ENCODE assay signal across 23 cellular contexts in the genomic region with DNA sequence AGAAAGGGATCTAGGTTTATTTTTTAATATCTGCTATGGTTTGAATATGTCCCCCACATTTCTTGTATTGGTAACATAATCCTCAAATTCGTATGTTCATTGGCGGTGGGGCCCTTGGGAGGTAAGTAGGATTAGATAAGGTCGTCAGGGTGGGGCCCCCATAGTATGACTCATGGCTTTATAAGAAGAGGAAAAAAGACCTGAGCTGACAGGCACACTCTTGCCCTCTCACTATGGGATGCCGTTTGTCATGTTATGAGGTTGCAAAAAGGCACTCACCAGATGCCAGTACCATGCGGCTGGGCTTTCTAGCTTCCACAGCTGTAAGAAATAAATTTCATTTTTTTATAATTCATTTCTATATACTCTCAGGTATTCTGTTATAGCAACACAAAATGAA.
"Had no signal": no experiment of that assay in that cellular context is flagged by ENCODE, and none has a peak within 500 bp of the region (broad histone marks: within the 10 kb centered on the region; RNA-seq: fewer than 3 reads in every experiment).

No MANE protein-coding gene starts in this region.

- H3K36me3 ChIP-seq: adrenal gland, breast epithelium, sigmoid colon, spleen, thoracic aorta, upper lobe of left lung had no signal

- H3K36me3 Mint-ChIP-seq: activated CD4-positive, alpha-beta memory T cell treated with anti-CD3 and anti-CD28 coated beads for 36 hours; activated naive CD4-positive, alpha-beta T cell treated with anti-CD3 and anti-CD28 coated beads, Interleukin-2, amount 50 U/mL, for 72 hours; mesothelial cell of epicardium; stimulated activated memory B cell treated with anti-CD40 and anti-IgM and Interleukin-4, amounts not matched to agents 10 μg/mL and 1 μg/mL and 100 μg/mL, for 72 hours had no signal

- H3K4me1 Mint-ChIP-seq: activated B cell treated with CpG ODN at 0.5 μM for 24 hours; mesothelial cell of epicardium; nephron; stimulated activated memory B cell treated with anti-CD40 and anti-IgM and Interleukin-4, amounts not matched to agents 10 μg/mL and 1 μg/mL and 100 μg/mL, for 72 hours had no signal

- H3K27ac ChIP-seq: adrenal gland, breast epithelium, parathyroid adenoma, sigmoid colon, spleen, thoracic aorta, upper lobe of left lung had no signal

- H3K9me3 ChIP-seq: adrenal gland, breast epithelium, sigmoid colon, spleen, thoracic aorta, upper lobe of left lung had no signal

- H3K4me3 Mint-ChIP-seq: activated B cell treated with CpG ODN at 0.5 μM for 24 hours; activated CD4-positive, alpha-beta memory T cell treated with anti-CD3 and anti-CD28 coated beads for 36 hours; activated T-helper 1 cell treated with anti-CD3 and anti-CD28 coated beads, Interleukin-12 subunit alpha, Interleukin-12 subunit beta, Interleukin-2, Interleukin-4 antibody, amounts not matched to agents 30 ng/mL and 10 ng/mL and 1 ng/mL, durations not matched to agents 14 hours and 24 hours and 36 hours; mesothelial cell of epicardium; nephron; stimulated activated memory B cell treated with anti-CD40 and anti-IgM and Interleukin-4, amounts not matched to agents 10 μg/mL and 1 μg/mL and 100 μg/mL, for 72 hours; T-helper 2 cell treated with Interferon-gamma antibody and Interleukin-4, amounts not matched to agents 5 μg/mL and 100 μg/mL, for 36 hours had no signal

- DNase-seq: activated B cell treated with CpG ODN at 0.5 μM for 24 hours; activated CD4-positive, alpha-beta memory T cell treated with anti-CD3 and anti-CD28 coated beads for 36 hours; activated CD4-positive, alpha-beta T cell treated with anti-CD3 and anti-CD28 coated beads for 4 hours; activated gamma-delta T cell treated with Interleukin-2 at 50 U/mL for 16 hours; activated T-cell treated with anti-CD3 and anti-CD28 coated beads for 4 hours; adrenal gland; cerebellar nuclear complex; effector CD8-positive, alpha-beta T cell; left colon; sigmoid colon; spleen; stimulated activated CD4-positive, alpha-beta T cell treated with anti-CD3 and anti-CD28 coated beads, Interleukin-4, amount 100 ng/mL, for 4 hours; upper lobe of left lung had no signal

- H3K27me3 Mint-ChIP-seq: activated CD4-positive, alpha-beta memory T cell treated with anti-CD3 and anti-CD28 coated beads for 36 hours had no signal

- H3K4me3 ChIP-seq: adrenal gland, breast epithelium, lung, sigmoid colon, spleen, thoracic aorta, upper lobe of left lung had no signal

- H3K27ac Mint-ChIP-seq: activated B cell treated with CpG ODN at 0.5 μM for 24 hours; activated CD4-positive, alpha-beta memory T cell treated with anti-CD3 and anti-CD28 coated beads for 36 hours; activated naive CD4-positive, alpha-beta T cell treated with anti-CD3 and anti-CD28 coated beads, Interleukin-2, amount 50 U/mL, for 72 hours; activated T-helper 1 cell treated with anti-CD3 and anti-CD28 coated beads, Interleukin-12 subunit alpha, Interleukin-12 subunit beta, Interleukin-2, Interleukin-4 antibody, amounts not matched to agents 30 ng/mL and 10 ng/mL and 1 ng/mL, durations not matched to agents 14 hours and 24 hours and 36 hours; mesothelial cell of epicardium; nephron; stimulated activated memory B cell treated with anti-CD40 and anti-IgM and Interleukin-4, amounts not matched to agents 10 μg/mL and 1 μg/mL and 100 μg/mL, for 72 hours; T-helper 2 cell treated with Interferon-gamma antibody and Interleukin-4, amounts not matched to agents 5 μg/mL and 100 μg/mL, for 36 hours had no signal

- ATAC-seq: activated naive CD4-positive, alpha-beta T cell treated with anti-CD3 and anti-CD28 coated beads, Interleukin-2, amount 50 U/mL, for 72 hours; left colon; stimulated activated memory B cell treated with anti-CD40 and anti-IgM and Interleukin-4, amounts not matched to agents 10 μg/mL and 1 μg/mL and 100 μg/mL, for 72 hours had no signal

- H3K4me1 ChIP-seq: adrenal gland, breast epithelium, parathyroid adenoma, sigmoid colon, spleen, upper lobe of left lung had no signal

- H3K9me3 Mint-ChIP-seq: activated B cell treated with CpG ODN at 0.5 μM for 24 hours; activated CD4-positive, alpha-beta memory T cell treated with anti-CD3 and anti-CD28 coated beads for 36 hours; activated naive CD4-positive, alpha-beta T cell treated with anti-CD3 and anti-CD28 coated beads, Interleukin-2, amount 50 U/mL, for 72 hours; activated T-helper 1 cell treated with anti-CD3 and anti-CD28 coated beads, Interleukin-12 subunit alpha, Interleukin-12 subunit beta, Interleukin-2, Interleukin-4 antibody, amounts not matched to agents 30 ng/mL and 10 ng/mL and 1 ng/mL, durations not matched to agents 14 hours and 24 hours and 36 hours; mesothelial cell of epicardium; nephron; stimulated activated memory B cell treated with anti-CD40 and anti-IgM and Interleukin-4, amounts not matched to agents 10 μg/mL and 1 μg/mL and 100 μg/mL, for 72 hours; T-helper 2 cell treated with Interferon-gamma antibody and Interleukin-4, amounts not matched to agents 5 μg/mL and 100 μg/mL, for 36 hours had no signal

- H3K27me3 ChIP-seq: adrenal gland, breast epithelium, sigmoid colon, spleen, upper lobe of left lung had no signal
